Comparison of ENCODE assay signal across 8 cellular contexts in the genomic region with DNA sequence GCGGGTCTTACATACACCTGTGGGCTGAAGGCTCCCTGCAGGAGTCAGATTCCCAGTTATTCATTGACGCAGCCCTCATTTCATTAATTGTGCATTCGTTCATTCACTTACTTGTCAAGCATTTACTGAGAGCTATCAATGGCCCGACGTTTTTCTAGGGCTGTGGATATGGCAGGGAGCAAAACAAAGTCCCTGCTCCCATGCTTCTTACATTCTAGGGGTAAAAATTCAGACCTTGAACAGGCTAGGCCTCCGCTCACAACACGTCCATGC. TPM values are rescaled to one million over a fixed set of nuclear protein-coding genes. Genes with fewer than 3 reads are reported as not detected.
A peak's percentile ranks its signal among the peaks of the same experiment; 100 is the strongest.
DNase-seq lines count a peak whose midpoint lies in the region; ATAC-seq and TF ChIP-seq lines count a peak whose summit lies in the region.
"Had no signal": no experiment of that assay in that cellular context is flagged by ENCODE, and none has a peak within 500 bp of the region (broad histone marks: within the 10 kb centered on the region; RNA-seq: fewer than 3 reads in every experiment).

No MANE protein-coding gene starts in this region.

- H3K27ac Mint-ChIP-seq in activated CD4-positive, alpha-beta memory T cell treated with anti-CD3 and anti-CD28 coated beads for 36 hours: no peak overlapping the region

- no peak for TF ChIP-seq POLR2A in stomach (IDR thresholded peaks at IDR 0.05)

- peaks cover 45 to 84% (median 72%) of the 10 kb centered on the region in 4 donors for H3K4me1 ChIP-seq in stomach

- ATAC-seq in HG02938 (IDR thresholded peaks at IDR 0.05; ENCODE audit: unreplicated experiment) (peak; percentile 17), GM19463 (IDR thresholded peaks at IDR 0.05; ENCODE audit: unreplicated experiment) (no peak), HG03139 (IDR thresholded peaks at IDR 0.05; ENCODE audit: unreplicated experiment) (no peak)

- WGBS in stomach, 5 donors: 1 to 4% (median 3%) methylated on average over 5 to 7 of the region's 7 CpGs

- H3K36me3 Mint-ChIP-seq in activated CD4-positive, alpha-beta memory T cell treated with anti-CD3 and anti-CD28 coated beads for 36 hours: peaks cover 8% of the 10 kb centered on the region

- peak overlapping the region; percentile 69 for H3K27ac ChIP-seq in layer of hippocampus (ENCODE audit: low read depth, low read length)
- peak overlapping the region; percentile 86 to 95 (median 91) for H3K27ac ChIP-seq in stomach

- POLR2A ChIA-PET in activated CD4-positive, alpha-beta memory T cell treated with anti-CD3 and anti-CD28 coated beads for 36 hours (lab: Charles Lee): interaction anchor here (1.0 to 1.7 kb wide), 4 partner anchors 13 to 141 kb away, joined by 3 to 4 read pairs (median 4); no protein-coding TSS in a partner anchor

- TF ChIP-seq EP300 in stomach (IDR thresholded peaks at IDR 0.05): no peak

- peaks cover 11 to 28% (median 24%) of the 10 kb centered on the region in 4 donors for H3K36me3 ChIP-seq in stomach

- peak in 1 of 7 experiments; percentile 40 for TF ChIP-seq CTCF in stomach (IDR thresholded peaks at IDR 0.05)

- H3K27me3 ChIP-seq in layer of hippocampus (ENCODE audit: control insufficient read depth, insufficient read depth, low read length) (no peaks in the 10 kb centered on the region), stomach (no peaks in the 10 kb centered on the region)

- peaks cover 38% of the 10 kb centered on the region for H3K4me1 Mint-ChIP-seq in activated CD4-positive, alpha-beta memory T cell treated with anti-CD3 and anti-CD28 coated beads for 36 hours (ENCODE audit: low read depth)

- DNase-seq in activated CD4-positive, alpha-beta memory T cell treated with anti-CD3 and anti-CD28 coated beads for 36 hours: no peak
- DNase-seq in stomach: no peak
- no peak for DNase-seq in stimulated activated CD4-positive, alpha-beta T cell treated with anti-CD3 and anti-CD28 coated beads, Interleukin-2, amount 100 ng/mL, for 24 hours

- CTCF ChIA-PET in activated CD4-positive, alpha-beta memory T cell treated with anti-CD3 and anti-CD28 coated beads for 36 hours (lab: Charles Lee): interaction anchor here (0.7 to 3.6 kb wide), 24 partner anchors 9 to 647 kb away, joined by 3 to 25 read pairs (median 4); a partner anchor contains a TSS

- H3K27me3 Mint-ChIP-seq in activated CD4-positive, alpha-beta memory T cell treated with anti-CD3 and anti-CD28 coated beads for 36 hours: peaks cover 6% of the 10 kb centered on the region

- H3K4me3 Mint-ChIP-seq in activated CD4-positive, alpha-beta memory T cell treated with anti-CD3 and anti-CD28 coated beads for 36 hours: peak overlapping the region; percentile 82

- H3K4me3 ChIP-seq in stomach: peak overlapping the region; percentile 91 to 100 (median 100)

- no peaks in the 10 kb centered on the region for H3K9me3 Mint-ChIP-seq in activated CD4-positive, alpha-beta memory T cell treated with anti-CD3 and anti-CD28 coated beads for 36 hours

- intact Hi-C loops in activated CD4-positive, alpha-beta memory T cell treated with anti-CD3 and anti-CD28 coated beads for 36 hours (cut with micrococcal nuclease): loop anchor here (1.0 to 5.0 kb wide), 6 partner anchors 30 to 349 kb away; a partner anchor contains a TSS
- intact Hi-C loops in stomach (cut with DNase I; ENCODE audit: low total_unique reads): loop anchor here (10.0 kb wide), 1 partner anchor 72 kb away; a partner anchor contains a TSS

- H3K9me3 ChIP-seq in stomach: no peaks in the 10 kb centered on the region

RNA-seq across cellular contexts. Expression of a gene that starts 0.4 kb away (rescaled TPM):
- total RNA-seq in activated CD4-positive, alpha-beta memory T cell treated with anti-CD3 and anti-CD28 coated beads for 36 hours: 10 to 100 TPM; 81.8 to 83.1 TPM
- 10 to 100 TPM; 13.4 to 83.4 (median 33.4) TPM for total RNA-seq in stomach
- polyA plus RNA-seq in stomach: 10 to 100 TPM; 33.4 to 59.7 (median 50.9) TPM

RNA-seq across cellular contexts. Expression of a gene that starts 24.2 kb away (rescaled TPM):
- not detected for total RNA-seq in activated CD4-positive, alpha-beta memory T cell treated with anti-CD3 and anti-CD28 coated beads for 36 hours
- 1 to 10 TPM in 4 of 5 donors, under 1 TPM in 1; 0.55 to 7.6 (median 2.9) TPM for total RNA-seq in stomach
- polyA plus RNA-seq in stomach: 1 to 10 TPM in 1 of 3 donors, under 1 TPM in 2; 0.43 to 2.0 (median 0.92) TPM
- total RNA-seq: fibroblast of lung had no signal
- polyA plus RNA-seq: fibroblast of lung had no signal
